Comparison of ENCODE assay signal across 1 cellular context in the genomic region with DNA sequence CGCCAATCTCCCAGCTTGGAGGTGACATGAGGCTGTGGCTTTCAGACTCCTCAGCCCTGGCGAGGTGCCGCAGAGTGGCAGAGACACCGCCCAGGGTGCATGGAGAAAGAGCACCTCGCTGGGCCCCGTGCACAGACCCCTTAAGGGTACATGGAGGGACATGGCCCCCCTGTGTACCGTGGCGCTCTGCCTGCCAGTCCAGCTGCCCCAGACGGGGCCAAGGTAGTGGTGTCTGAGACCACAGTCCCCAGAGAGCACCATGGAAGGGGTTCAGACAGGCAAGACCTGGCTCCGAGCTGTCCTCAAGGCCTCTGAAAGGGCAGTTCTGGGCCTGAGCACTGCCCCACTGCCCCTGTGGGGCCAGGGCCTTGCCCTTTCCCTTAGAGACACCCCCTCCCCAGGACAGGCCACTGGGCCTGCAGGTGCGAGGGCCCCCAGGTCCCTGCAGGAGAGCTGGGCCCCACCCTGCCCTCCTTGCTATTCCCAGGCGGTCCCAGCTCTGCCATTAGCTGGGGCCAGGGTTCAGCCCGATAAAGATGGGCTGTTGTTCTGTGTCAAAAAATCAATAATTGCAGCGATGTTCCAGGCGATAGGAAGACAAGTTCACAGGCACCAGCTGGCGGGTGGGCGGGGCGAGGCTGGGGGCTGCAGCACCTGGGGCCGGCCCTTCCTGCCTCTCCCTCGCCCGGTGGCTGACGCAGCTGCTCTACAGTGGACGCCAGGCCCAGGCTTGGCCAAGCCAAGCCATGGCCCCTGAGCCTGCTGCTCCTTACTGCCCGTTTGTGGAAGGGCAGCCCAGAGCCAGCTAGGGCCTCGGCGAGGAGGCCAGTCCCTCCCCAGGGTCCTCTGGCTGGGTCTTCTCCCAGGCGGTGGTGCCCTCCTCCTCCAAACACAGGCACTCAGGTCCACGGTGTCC.
TF ChIP-seq lines count a peak whose summit lies in the region.

No MANE protein-coding gene starts in this region.

TF ChIP-seq in HepG2, 621 proteins besides CTCF, POLR2A, EP300 and RAD21 (continued from another document and continues in another):
- TF ChIP-seq, protein P1, sequence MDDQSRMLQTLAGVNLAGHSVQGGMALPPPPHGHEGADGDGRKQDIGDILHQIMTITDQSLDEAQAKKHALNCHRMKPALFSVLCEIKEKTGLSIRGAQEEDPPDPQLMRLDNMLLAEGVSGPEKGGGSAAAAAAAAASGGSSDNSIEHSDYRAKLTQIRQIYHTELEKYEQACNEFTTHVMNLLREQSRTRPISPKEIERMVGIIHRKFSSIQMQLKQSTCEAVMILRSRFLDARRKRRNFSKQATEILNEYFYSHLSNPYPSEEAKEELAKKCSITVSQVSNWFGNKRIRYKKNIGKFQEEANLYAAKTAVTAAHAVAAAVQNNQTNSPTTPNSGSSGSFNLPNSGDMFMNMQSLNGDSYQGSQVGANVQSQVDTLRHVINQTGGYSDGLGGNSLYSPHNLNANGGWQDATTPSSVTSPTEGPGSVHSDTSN (CRISPR knock-in tag; IDR thresholded peaks at IDR 0.05; ENCODE audit: borderline replicate concordance), result no peak
- TF ChIP-seq BORCS8-MEF2B (CRISPR knock-in tag; IDR thresholded peaks at IDR 0.05) (no peak), ZNF24 (IDR thresholded peaks at IDR 0.05) (no peak), ZNF3 (CRISPR knock-in tag; IDR thresholded peaks at IDR 0.05) (no peak), ZNF251 (CRISPR knock-in tag; IDR thresholded peaks at IDR 0.05) (0 out of 2 replicates have a peak, but pooled peaks have one; percentile 12), ZNF891 (CRISPR knock-in tag; IDR thresholded peaks at IDR 0.05) (peak; percentile 32; the same call in 1 of the 2 replicates), PCBP2 (optimal IDR thresholded peaks at IDR 0.05; ENCODE audit: low read depth, low read length, poor library complexity, severe bottlenecking) (no peak), ZNF709 (CRISPR knock-in tag; IDR thresholded peaks at IDR 0.05) (peak; percentile 87; the same call in 1 of the 2 replicates), KDM3A (CRISPR knock-in tag; IDR thresholded peaks at IDR 0.05; ENCODE audit: low read depth) (peak; percentile 82; the same call in 1 of the 2 replicates), ZNF543 (CRISPR knock-in tag; IDR thresholded peaks at IDR 0.05) (no peak), ZNF224 (CRISPR knock-in tag; IDR thresholded peaks at IDR 0.05) (no peak), TARDBP (CRISPR knock-in tag; IDR thresholded peaks at IDR 0.05) (no peak; the same call in 1 of the 2 replicates), ZNF619 (CRISPR knock-in tag; IDR thresholded peaks at IDR 0.05) (peak; percentile 63; the same call in 1 of the 2 replicates), HNRNPH1 (optimal IDR thresholded peaks at IDR 0.05; ENCODE audit: low read depth, low read length) (no peak), MATR3 (CRISPR knock-in tag; IDR thresholded peaks at IDR 0.05) (no peak), ZNF44 (CRISPR knock-in tag; IDR thresholded peaks at IDR 0.05) (no peak; the same call in 1 of the 2 replicates), FOXA3 (CRISPR knock-in tag; IDR thresholded peaks at IDR 0.05) (peak; percentile 90), TAF15 (IDR thresholded peaks at IDR 0.05; ENCODE audit: low read depth, low read length, poor library complexity, severe bottlenecking) (peak; percentile 59), TOE1 (CRISPR knock-in tag; IDR thresholded peaks at IDR 0.05) (no peak), ZNF569 (CRISPR knock-in tag; IDR thresholded peaks at IDR 0.05; ENCODE audit: borderline replicate concordance) (no peak), TGIF2 (CRISPR knock-in tag; IDR thresholded peaks at IDR 0.05) (peak; percentile 72), ZNF547 (CRISPR knock-in tag; IDR thresholded peaks at IDR 0.05) (no peak), MZF1 (CRISPR knock-in tag; IDR thresholded peaks at IDR 0.05; ENCODE audit: borderline replicate concordance) (no peak), RBFOX2 (IDR thresholded peaks at IDR 0.05; ENCODE audit: low read depth, low read length) (peak; percentile 69), SMARCC2 (IDR thresholded peaks at IDR 0.05) (no peak), PLRG1 (conservative IDR thresholded peaks at IDR 0.05) (no peak), FOXA1 (IDR thresholded peaks at IDR 0.05) (no peak), FOXA1 (CRISPR knock-in tag; IDR thresholded peaks at IDR 0.05) (peak; percentile 75), TOPORS (CRISPR knock-in tag; IDR thresholded peaks at IDR 0.05) (peak; percentile 45; the same call in 1 of the 2 replicates), SIN3A (IDR thresholded peaks at IDR 0.05; ENCODE audit: borderline replicate concordance, low read depth, low read length) (peak; percentile 81; the same call in 1 of the 2 replicates), ZMYM2 (CRISPR knock-in tag; IDR thresholded peaks at IDR 0.05) (no peak)
- TF ChIP-seq, protein P2, sequence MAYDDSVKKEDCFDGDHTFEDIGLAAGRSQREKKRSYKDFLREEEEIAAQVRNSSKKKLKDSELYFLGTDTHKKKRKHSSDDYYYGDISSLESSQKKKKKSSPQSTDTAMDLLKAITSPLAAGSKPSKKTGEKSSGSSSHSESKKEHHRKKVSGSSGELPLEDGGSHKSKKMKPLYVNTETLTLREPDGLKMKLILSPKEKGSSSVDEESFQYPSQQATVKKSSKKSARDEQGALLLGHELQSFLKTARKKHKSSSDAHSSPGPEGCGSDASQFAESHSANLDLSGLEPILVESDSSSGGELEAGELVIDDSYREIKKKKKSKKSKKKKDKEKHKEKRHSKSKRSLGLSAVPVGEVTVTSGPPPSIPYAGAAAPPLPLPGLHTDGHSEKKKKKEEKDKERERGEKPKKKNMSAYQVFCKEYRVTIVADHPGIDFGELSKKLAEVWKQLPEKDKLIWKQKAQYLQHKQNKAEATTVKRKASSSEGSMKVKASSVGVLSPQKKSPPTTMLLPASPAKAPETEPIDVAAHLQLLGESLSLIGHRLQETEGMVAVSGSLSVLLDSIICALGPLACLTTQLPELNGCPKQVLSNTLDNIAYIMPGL (CRISPR knock-in tag; IDR thresholded peaks at IDR 0.05; ENCODE audit: borderline replicate concordance in 1 of 2, low read depth in 1 of 2), result peak; percentile 25 to 75; a peak in 3 of 4 replicates
- TF ChIP-seq, protein P3, sequence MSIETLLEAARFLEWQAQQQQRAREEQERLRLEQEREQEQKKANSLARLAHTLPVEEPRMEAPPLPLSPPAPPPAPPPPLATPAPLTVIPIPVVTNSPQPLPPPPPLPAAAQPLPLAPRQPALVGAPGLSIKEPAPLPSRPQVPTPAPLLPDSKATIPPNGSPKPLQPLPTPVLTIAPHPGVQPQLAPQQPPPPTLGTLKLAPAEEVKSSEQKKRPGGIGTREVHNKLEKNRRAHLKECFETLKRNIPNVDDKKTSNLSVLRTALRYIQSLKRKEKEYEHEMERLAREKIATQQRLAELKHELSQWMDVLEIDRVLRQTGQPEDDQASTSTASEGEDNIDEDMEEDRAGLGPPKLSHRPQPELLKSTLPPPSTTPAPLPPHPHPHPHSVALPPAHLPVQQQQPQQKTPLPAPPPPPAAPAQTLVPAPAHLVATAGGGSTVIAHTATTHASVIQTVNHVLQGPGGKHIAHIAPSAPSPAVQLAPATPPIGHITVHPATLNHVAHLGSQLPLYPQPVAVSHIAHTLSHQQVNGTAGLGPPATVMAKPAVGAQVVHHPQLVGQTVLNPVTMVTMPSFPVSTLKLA (IDR thresholded peaks at IDR 0.05), result 0 out of 2 replicates have a peak, but pooled peaks have one; percentile 11
- TF ChIP-seq, protein P4, sequence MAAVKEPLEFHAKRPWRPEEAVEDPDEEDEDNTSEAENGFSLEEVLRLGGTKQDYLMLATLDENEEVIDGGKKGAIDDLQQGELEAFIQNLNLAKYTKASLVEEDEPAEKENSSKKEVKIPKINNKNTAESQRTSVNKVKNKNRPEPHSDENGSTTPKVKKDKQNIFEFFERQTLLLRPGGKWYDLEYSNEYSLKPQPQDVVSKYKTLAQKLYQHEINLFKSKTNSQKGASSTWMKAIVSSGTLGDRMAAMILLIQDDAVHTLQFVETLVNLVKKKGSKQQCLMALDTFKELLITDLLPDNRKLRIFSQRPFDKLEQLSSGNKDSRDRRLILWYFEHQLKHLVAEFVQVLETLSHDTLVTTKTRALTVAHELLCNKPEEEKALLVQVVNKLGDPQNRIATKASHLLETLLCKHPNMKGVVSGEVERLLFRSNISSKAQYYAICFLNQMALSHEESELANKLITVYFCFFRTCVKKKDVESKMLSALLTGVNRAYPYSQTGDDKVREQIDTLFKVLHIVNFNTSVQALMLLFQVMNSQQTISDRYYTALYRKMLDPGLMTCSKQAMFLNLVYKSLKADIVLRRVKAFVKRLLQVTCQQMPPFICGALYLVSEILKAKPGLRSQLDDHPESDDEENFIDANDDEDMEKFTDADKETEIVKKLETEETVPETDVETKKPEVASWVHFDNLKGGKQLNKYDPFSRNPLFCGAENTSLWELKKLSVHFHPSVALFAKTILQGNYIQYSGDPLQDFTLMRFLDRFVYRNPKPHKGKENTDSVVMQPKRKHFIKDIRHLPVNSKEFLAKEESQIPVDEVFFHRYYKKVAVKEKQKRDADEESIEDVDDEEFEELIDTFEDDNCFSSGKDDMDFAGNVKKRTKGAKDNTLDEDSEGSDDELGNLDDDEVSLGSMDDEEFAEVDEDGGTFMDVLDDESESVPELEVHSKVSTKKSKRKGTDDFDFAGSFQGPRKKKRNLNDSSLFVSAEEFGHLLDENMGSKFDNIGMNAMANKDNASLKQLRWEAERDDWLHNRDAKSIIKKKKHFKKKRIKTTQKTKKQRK (IDR thresholded peaks at IDR 0.05; ENCODE audit: low read length), result no peak
- TF ChIP-seq, protein P5, sequence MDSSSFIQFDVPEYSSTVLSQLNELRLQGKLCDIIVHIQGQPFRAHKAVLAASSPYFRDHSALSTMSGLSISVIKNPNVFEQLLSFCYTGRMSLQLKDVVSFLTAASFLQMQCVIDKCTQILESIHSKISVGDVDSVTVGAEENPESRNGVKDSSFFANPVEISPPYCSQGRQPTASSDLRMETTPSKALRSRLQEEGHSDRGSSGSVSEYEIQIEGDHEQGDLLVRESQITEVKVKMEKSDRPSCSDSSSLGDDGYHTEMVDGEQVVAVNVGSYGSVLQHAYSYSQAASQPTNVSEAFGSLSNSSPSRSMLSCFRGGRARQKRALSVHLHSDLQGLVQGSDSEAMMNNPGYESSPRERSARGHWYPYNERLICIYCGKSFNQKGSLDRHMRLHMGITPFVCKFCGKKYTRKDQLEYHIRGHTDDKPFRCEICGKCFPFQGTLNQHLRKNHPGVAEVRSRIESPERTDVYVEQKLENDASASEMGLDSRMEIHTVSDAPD (CRISPR knock-in tag; IDR thresholded peaks at IDR 0.05), result peak; percentile 56; the same call in 1 of the 2 replicates
- TF ChIP-seq, protein P6, sequence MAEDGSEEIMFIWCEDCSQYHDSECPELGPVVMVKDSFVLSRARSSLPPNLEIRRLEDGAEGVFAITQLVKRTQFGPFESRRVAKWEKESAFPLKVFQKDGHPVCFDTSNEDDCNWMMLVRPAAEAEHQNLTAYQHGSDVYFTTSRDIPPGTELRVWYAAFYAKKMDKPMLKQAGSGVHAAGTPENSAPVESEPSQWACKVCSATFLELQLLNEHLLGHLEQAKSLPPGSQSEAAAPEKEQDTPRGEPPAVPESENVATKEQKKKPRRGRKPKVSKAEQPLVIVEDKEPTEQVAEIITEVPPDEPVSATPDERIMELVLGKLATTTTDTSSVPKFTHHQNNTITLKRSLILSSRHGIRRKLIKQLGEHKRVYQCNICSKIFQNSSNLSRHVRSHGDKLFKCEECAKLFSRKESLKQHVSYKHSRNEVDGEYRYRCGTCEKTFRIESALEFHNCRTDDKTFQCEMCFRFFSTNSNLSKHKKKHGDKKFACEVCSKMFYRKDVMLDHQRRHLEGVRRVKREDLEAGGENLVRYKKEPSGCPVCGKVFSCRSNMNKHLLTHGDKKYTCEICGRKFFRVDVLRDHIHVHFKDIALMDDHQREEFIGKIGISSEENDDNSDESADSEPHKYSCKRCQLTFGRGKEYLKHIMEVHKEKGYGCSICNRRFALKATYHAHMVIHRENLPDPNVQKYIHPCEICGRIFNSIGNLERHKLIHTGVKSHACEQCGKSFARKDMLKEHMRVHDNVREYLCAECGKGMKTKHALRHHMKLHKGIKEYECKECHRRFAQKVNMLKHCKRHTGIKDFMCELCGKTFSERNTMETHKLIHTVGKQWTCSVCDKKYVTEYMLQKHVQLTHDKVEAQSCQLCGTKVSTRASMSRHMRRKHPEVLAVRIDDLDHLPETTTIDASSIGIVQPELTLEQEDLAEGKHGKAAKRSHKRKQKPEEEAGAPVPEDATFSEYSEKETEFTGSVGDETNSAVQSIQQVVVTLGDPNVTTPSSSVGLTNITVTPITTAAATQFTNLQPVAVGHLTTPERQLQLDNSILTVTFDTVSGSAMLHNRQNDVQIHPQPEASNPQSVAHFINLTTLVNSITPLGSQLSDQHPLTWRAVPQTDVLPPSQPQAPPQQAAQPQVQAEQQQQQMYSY (CRISPR knock-in tag; IDR thresholded peaks at IDR 0.05), result no peak
- TF ChIP-seq, protein P7, sequence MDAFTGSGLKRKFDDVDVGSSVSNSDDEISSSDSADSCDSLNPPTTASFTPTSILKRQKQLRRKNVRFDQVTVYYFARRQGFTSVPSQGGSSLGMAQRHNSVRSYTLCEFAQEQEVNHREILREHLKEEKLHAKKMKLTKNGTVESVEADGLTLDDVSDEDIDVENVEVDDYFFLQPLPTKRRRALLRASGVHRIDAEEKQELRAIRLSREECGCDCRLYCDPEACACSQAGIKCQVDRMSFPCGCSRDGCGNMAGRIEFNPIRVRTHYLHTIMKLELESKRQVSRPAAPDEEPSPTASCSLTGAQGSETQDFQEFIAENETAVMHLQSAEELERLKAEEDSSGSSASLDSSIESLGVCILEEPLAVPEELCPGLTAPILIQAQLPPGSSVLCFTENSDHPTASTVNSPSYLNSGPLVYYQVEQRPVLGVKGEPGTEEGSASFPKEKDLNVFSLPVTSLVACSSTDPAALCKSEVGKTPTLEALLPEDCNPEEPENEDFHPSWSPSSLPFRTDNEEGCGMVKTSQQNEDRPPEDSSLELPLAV (CRISPR knock-in tag; conservative IDR thresholded peaks at IDR 0.05; ENCODE audit: low read depth), result no peak
- TF ChIP-seq, protein P8, sequence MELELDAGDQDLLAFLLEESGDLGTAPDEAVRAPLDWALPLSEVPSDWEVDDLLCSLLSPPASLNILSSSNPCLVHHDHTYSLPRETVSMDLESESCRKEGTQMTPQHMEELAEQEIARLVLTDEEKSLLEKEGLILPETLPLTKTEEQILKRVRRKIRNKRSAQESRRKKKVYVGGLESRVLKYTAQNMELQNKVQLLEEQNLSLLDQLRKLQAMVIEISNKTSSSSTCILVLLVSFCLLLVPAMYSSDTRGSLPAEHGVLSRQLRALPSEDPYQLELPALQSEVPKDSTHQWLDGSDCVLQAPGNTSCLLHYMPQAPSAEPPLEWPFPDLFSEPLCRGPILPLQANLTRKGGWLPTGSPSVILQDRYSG (CRISPR knock-in tag; IDR thresholded peaks at IDR 0.05), result peak; percentile 72; the same call in 1 of the 2 replicates
- TF ChIP-seq, protein P9, sequence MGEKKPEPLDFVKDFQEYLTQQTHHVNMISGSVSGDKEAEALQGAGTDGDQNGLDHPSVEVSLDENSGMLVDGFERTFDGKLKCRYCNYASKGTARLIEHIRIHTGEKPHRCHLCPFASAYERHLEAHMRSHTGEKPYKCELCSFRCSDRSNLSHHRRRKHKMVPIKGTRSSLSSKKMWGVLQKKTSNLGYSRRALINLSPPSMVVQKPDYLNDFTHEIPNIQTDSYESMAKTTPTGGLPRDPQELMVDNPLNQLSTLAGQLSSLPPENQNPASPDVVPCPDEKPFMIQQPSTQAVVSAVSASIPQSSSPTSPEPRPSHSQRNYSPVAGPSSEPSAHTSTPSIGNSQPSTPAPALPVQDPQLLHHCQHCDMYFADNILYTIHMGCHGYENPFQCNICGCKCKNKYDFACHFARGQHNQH (CRISPR knock-in tag; IDR thresholded peaks at IDR 0.05), result peak; percentile 84
